8 cellular contexts compared by ENCODE assay signal in genomic region chr5:32173394-32174010, GRCh38. TPM values are rescaled to one million over a fixed set of nuclear protein-coding genes. Genes with fewer than 3 reads are reported as not detected.
DNase-seq lines count a peak whose midpoint lies in the region; ATAC-seq and TF ChIP-seq lines count a peak whose summit lies in the region.

No MANE protein-coding gene starts in this region.

- H3K4me3 ChIP-seq in DND-41 (ENCODE audit: low read depth in 1 of 2, low read length in 2 of 2) (peak overlapping the region; percentile 81 to 90), Karpas-422 (ENCODE audit: low read length) (peak overlapping the region; percentile 76)

- WGBS in adipose tissue, 3 donors, result 0 to 1% (median 1%) methylated on average over 47 to 70 of the region's 70 CpGs

- peaks cover 33% of the 10 kb centered on the region for H3K36me3 ChIP-seq in DND-41 (ENCODE audit: insufficient read depth, low read length)
- H3K36me3 ChIP-seq in Karpas-422 (ENCODE audit: insufficient read depth, low read length), result peaks cover 29% of the 10 kb centered on the region

- H3K27ac ChIP-seq in DND-41 (ENCODE audit: low read length), result peak overlapping the region; percentile 96
- peak overlapping the region; percentile 82 for H3K27ac ChIP-seq in Karpas-422 (ENCODE audit: low read length)
- H3K27ac ChIP-seq in adipose tissue (ENCODE audit: low read depth, low read length), result peak overlapping the region; percentile 80

- H3K4me1 ChIP-seq in DND-41 (ENCODE audit: insufficient read depth, low read length) (peaks cover 31% of the 10 kb centered on the region), Karpas-422 (ENCODE audit: low read length) (peaks cover 32% of the 10 kb centered on the region)

- H3K79me2 ChIP-seq in DND-41 (ENCODE audit: insufficient read depth, low read length) (peaks cover 60% of the 10 kb centered on the region), Karpas-422 (ENCODE audit: low read length) (peaks cover 56% of the 10 kb centered on the region)

- H3K9me3 ChIP-seq in DND-41 (ENCODE audit: insufficient read depth, low read length, severe bottlenecking), result no peaks in the 10 kb centered on the region
- no peaks in the 10 kb centered on the region for H3K9me3 ChIP-seq in Karpas-422 (ENCODE audit: low read length)

- TF ChIP-seq CTCF in DND-41 (IDR thresholded peaks at IDR 0.05; ENCODE audit: borderline replicate concordance, extremely low read depth, low read length, poor library complexity, severe bottlenecking), result no peak

- ATAC-seq in DND-41 (ENCODE audit: insufficient read depth, low read depth), result peak; percentile 23
- peak; percentile 29 for ATAC-seq in GM21825 (IDR thresholded peaks at IDR 0.05; ENCODE audit: unreplicated experiment)
- peak; percentile 23 to 46 for ATAC-seq in left cardiac atrium

- no peaks in the 10 kb centered on the region for H3K9me2 ChIP-seq in Karpas-422 (replicated peaks; ENCODE audit: insufficient read depth, low read length)

- H3K27me3 ChIP-seq in DND-41 (ENCODE audit: insufficient read depth, low read length, poor library complexity) (no peaks in the 10 kb centered on the region), Karpas-422 (ENCODE audit: low read length) (no peaks in the 10 kb centered on the region)

- H2AFZ ChIP-seq in DND-41 (ENCODE audit: low read depth, low read length), result peak overlapping the region; percentile 97
- peak overlapping the region; percentile 75; the same call in 1 of the 2 replicates for H2AFZ ChIP-seq in Karpas-422 (ENCODE audit: low read length)

- H4K20me1 ChIP-seq in DND-41 (ENCODE audit: insufficient read depth, low read length), result peaks cover 25% of the 10 kb centered on the region
- 0 out of 2 replicates have a peak, but pooled peaks cover 6% of the 10 kb centered on the region for H4K20me1 ChIP-seq in Karpas-422 (ENCODE audit: insufficient read depth, low read depth, low read length)

- DNase-seq in DND-41 (peak; percentile 46), Karpas-422 (peak; percentile 81), RPMI8226 (peak; percentile 63), left cardiac atrium (peak; percentile 66), posterior cingulate gyrus (peak; percentile 25 to 92 (median 48)), cerebellar nuclear complex (lab: John Stamatoyannopoulos, UW) (no peak)

- H3K4me2 ChIP-seq in DND-41 (ENCODE audit: insufficient read depth, low read length) (peak overlapping the region; percentile 62), Karpas-422 (ENCODE audit: low read depth, low read length, poor library complexity, severe bottlenecking) (peak overlapping the region; percentile 74)

- intact Hi-C loops in left cardiac atrium (cut with DNase I), result loop anchor here in 1 of 2 donors (5.0 kb wide), 1 partner anchor 59 kb away; no protein-coding TSS in a partner anchor
- intact Hi-C loops in posterior cingulate gyrus (cut with DNase I), result loop anchor here (2.0 to 10.0 kb wide), 5 partner anchors 59 to 411 kb away; partner anchors contain the start of genes MTMR12, SUB1 and ZFR

- H3K9ac ChIP-seq in DND-41 (ENCODE audit: low read depth, low read length) (peak overlapping the region; percentile 94), Karpas-422 (ENCODE audit: low read length) (peak overlapping the region; percentile 96)

RNA-seq across cellular contexts. Expression of gene GOLPH3, which starts 0.6 kb away (rescaled TPM):
- 54.4 and 78.1 TPM in 2 replicates for total RNA-seq in Karpas-422 (2014; rRNA removed; shearing (Covaris generic); ENCODE audit: low replicate concordance)
- 10 to 100 TPM; 32.4 to 59.8 (median 46.8) TPM for polyA plus RNA-seq in adipose tissue
- total RNA-seq in left cardiac atrium, result 10 to 100 TPM; 48.0 to 72.2 TPM

Comparison
In these comparisons a context has a peak if more than half of its experiments do, and no peak if none do; other contexts are left out.
1. DNase-seq: peak in DND-41 (single experiment), Karpas-422 (single experiment), RPMI8226 (single experiment), left cardiac atrium (single experiment) and posterior cingulate gyrus (10 of 10); none in cerebellar nuclear complex (0 of 2).
2. Peak in every context shown above with its lines, with median percentiles within 50 percentile points of each other: ATAC-seq and H3K27ac ChIP-seq.